ENCODE assay signal across 11 cellular contexts in the genomic region with DNA sequence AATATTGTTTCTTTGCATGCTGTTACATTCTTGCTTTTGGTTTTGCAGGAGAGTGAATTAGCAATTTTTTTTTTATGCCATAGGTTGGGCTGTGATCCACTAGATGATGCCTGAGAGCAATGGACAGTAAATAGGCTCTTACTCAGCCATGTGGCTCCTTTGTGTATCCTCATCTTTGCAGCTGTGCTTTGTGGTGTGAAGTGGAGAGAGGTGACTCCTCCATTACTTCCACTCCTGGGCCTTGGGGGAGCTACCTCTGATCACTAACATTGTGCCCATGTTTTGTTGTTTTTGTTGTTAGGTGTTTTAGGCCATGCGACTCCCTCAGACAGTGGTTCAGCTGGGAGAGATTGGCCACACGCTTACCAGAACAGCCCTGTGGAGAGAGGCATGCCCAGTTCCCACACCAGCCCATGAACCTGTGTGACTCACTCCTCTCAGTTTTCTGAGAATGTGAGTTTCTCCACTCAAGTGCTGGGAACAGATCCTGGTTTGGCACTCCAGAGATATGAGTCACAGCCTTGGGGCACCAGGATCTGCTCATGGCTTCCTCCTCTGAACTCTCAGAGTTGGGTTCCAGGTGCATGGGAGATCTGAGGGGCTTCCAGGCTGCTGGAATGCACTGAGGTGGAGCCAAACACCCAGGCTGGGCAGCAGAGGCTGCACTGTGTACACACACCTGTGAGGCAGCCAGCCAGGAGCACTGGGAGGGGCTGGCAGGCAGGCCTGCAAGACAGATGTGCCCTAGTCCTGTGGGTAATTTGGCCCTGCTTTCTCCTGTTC.
DNase-seq lines count a peak whose midpoint lies in the region; ATAC-seq, FAIRE-seq and TF ChIP-seq lines count a peak whose summit lies in the region.
"Had no signal": no experiment of that assay in that cellular context is flagged by ENCODE, and none has a peak within 500 bp of the region (broad histone marks: within the 10 kb centered on the region; RNA-seq: fewer than 3 reads in every experiment).

No MANE protein-coding gene starts in this region.

- H3K23ac ChIP-seq in H1 (ENCODE audit: insufficient read length), result no peak overlapping the region

- no peak overlapping the region for H3K4me3 ChIP-seq in BE2C (ENCODE audit: low read depth, low read length)
- no peak overlapping the region for H3K4me3 ChIP-seq in MM.1S (ENCODE audit: low read length)
- no peak overlapping the region for H3K4me3 ChIP-seq in H1 (ENCODE audit: extremely low read depth in 1 of 4, insufficient read depth in 2 of 4, low read depth in 3 of 4, low read length in 4 of 4)
- H3K4me3 ChIP-seq in mucosa of descending colon, result no peak overlapping the region

- H3K79me2 ChIP-seq in MM.1S (ENCODE audit: low read length) (no peaks in the 10 kb centered on the region), H1 (ENCODE audit: control insufficient read depth in 1 of 2, insufficient read depth in 2 of 2, low read length in 2 of 2) (no peaks in the 10 kb centered on the region)

- no peak overlapping the region for H4K5ac ChIP-seq in H1 (ENCODE audit: insufficient read length, low read depth, low read length)

- CTCF ChIA-PET in H1 (lab: Charles Lee; ENCODE audit: partially characterized antibody), result interaction anchor here (0.6 to 1.2 kb wide), 4 partner anchors 10 to 66 kb away, joined by 3 to 5 read pairs (median 4); no protein-coding TSS in a partner anchor

- H2AK5ac ChIP-seq in H1 (ENCODE audit: low read depth, low read length), result peak overlapping the region; percentile 75; the same call in 1 of the 2 replicates

- no peak for TF ChIP-seq POLR2A in H1 (IDR thresholded peaks at IDR 0.05; ENCODE audit: control extremely low read depth in 1 of 2, low read depth in 2 of 2, low read length in 2 of 2)

- H3K18ac ChIP-seq in H1 (ENCODE audit: extremely low read depth, low read length), result no peak overlapping the region

- no peak overlapping the region for H3K4me3 Mint-ChIP-seq in activated T-cell treated with anti-CD3 and anti-CD28 coated beads, Interleukin-2, amount 50 U/mL, for 4 hours
- H3K4me3 Mint-ChIP-seq: endodermal cell had no signal

- no peak overlapping the region for H2BK12ac ChIP-seq in H1 (ENCODE audit: low read depth, low read length)

- no peak overlapping the region for H2BK120ac ChIP-seq in H1 (replicated peaks; ENCODE audit: low read depth, low read length)

- H3K27me3 Mint-ChIP-seq in activated T-cell treated with anti-CD3 and anti-CD28 coated beads, Interleukin-2, amount 50 U/mL, for 4 hours (ENCODE audit: low read depth), result no peaks in the 10 kb centered on the region

- no peak overlapping the region for H3K27ac ChIP-seq in MM.1S (ENCODE audit: low read length)
- H3K27ac ChIP-seq in H1 (ENCODE audit: low read depth, low read length), result peak overlapping the region; percentile 40; the same call in 1 of the 2 replicates

- no peaks in the 10 kb centered on the region for H3F3A ChIP-seq in MM.1S (ENCODE audit: insufficient read depth, low read length)

- no peak overlapping the region for H2BK20ac ChIP-seq in H1 (ENCODE audit: low read length)

- H3K4ac ChIP-seq in H1 (replicated peaks; ENCODE audit: insufficient read length, low read depth, low read length), result no peak overlapping the region

- no peak for TF ChIP-seq CTCF in BE2C (IDR thresholded peaks at IDR 0.05; ENCODE audit: low read depth, low read length)
- TF ChIP-seq CTCF in MM.1S (IDR thresholded peaks at IDR 0.05; ENCODE audit: low read length), result no peak
- no peak for TF ChIP-seq CTCF in H1 (IDR thresholded peaks at IDR 0.05; ENCODE audit: control extremely low read depth in 1 of 3, insufficient read depth in 1 of 3, low read depth in 1 of 3, low read length in 3 of 3)
- TF ChIP-seq CTCF in mucosa of descending colon (IDR thresholded peaks at IDR 0.05), result no peak

- H2BK5ac ChIP-seq in H1 (ENCODE audit: low read depth, low read length), result no peak overlapping the region

- H3K36me3 Mint-ChIP-seq in activated T-cell treated with anti-CD3 and anti-CD28 coated beads, Interleukin-2, amount 50 U/mL, for 4 hours (ENCODE audit: insufficient read depth), result no peaks in the 10 kb centered on the region

- TF ChIP-seq RAD21 in H1 (IDR thresholded peaks at IDR 0.05 in 1 of 2, conservative IDR thresholded peaks at IDR 0.05 in 1 of 2; ENCODE audit: low read depth in 2 of 2, low read length in 2 of 2), result no peak

- no peaks in the 10 kb centered on the region for H3K4me1 Mint-ChIP-seq in activated T-cell treated with anti-CD3 and anti-CD28 coated beads, Interleukin-2, amount 50 U/mL, for 4 hours (ENCODE audit: low read depth)

- DNase-seq in BE2C (peak; percentile 9), MM.1S (peak; percentile 33), H1 (ENCODE audit: low read depth in 1 of 2, low spot score in 2 of 2) (no peak), mucosa of descending colon (peak; percentile 3 to 57 (median 55)), cerebellar nuclear complex (lab: John Stamatoyannopoulos, UW) (no peak)
- DNase-seq in activated T-cell treated with anti-CD3 and anti-CD28 coated beads, Interleukin-2, amount 50 U/mL, for 4 hours, result no peak
- no peak for DNase-seq in activated CD8-positive, alpha-beta memory T cell treated with anti-CD3 and anti-CD28 coated beads for 24 hours
- DNase-seq: activated CD8-positive, alpha-beta memory T cell treated with anti-CD3 and anti-CD28 coated beads, Interleukin-2, amount 50 U/mL, for 48 hours; endodermal cell; MV-4-11 had no signal

- H4K20me1 ChIP-seq in MM.1S (ENCODE audit: insufficient read depth, low read length) (no peaks in the 10 kb centered on the region), H1 (replicated peaks in 1 of 2; ENCODE audit: control insufficient read depth in 1 of 2, insufficient read depth in 2 of 2, low read length in 2 of 2) (no peaks in the 10 kb centered on the region)

- POLR2A ChIA-PET in H1 (lab: Charles Lee; ENCODE audit: partially characterized antibody), result no interaction called here

- H3K56ac ChIP-seq in H1 (replicated peaks; ENCODE audit: insufficient read length, low read depth, low read length), result no peak overlapping the region

- H3K14ac ChIP-seq in H1 (ENCODE audit: insufficient read length), result no peak overlapping the region

- FAIRE-seq in H1 (lab: Jason Lieb, UNC), result no peak

- no peaks in the 10 kb centered on the region for H3K9me2 ChIP-seq in MM.1S (replicated peaks; ENCODE audit: insufficient read depth, low read length)

- H2AFZ ChIP-seq in MM.1S (ENCODE audit: low read length) (no peak overlapping the region), H1 (ENCODE audit: low read length) (peak overlapping the region; percentile 8; the same call in 1 of the 2 replicates)

- no peak overlapping the region for H4K91ac ChIP-seq in H1 (replicated peaks; ENCODE audit: insufficient read length, low read length)

- peaks cover 15% of the 10 kb centered on the region for H3K9me3 Mint-ChIP-seq in activated T-cell treated with anti-CD3 and anti-CD28 coated beads, Interleukin-2, amount 50 U/mL, for 4 hours

- no peak overlapping the region for H4K8ac ChIP-seq in H1 (ENCODE audit: extremely low read depth, insufficient read depth, low read length)

- 81% methylated on average over 2 of the region's 2 CpGs; no CpG with 5 or more reads in 1 of the 2 experiments for WGBS in H1 (ENCODE audit: extremely low coverage in 1 of 2, insufficient coverage in 1 of 2, insufficient read length in 1 of 2, insufficient replicate concordance in 2 of 2, low coverage in 1 of 2, low lambda C conversion rate in 2 of 2, missing lambda C conversion rate in 1 of 2), 2 experiments

- H2BK15ac ChIP-seq in H1 (ENCODE audit: low read length), result no peak overlapping the region

- H3K27me3 ChIP-seq in BE2C (no peaks in the 10 kb centered on the region), MM.1S (replicated peaks; ENCODE audit: insufficient read depth, low read length) (no peaks in the 10 kb centered on the region), H1 (replicated peaks in 1 of 4; ENCODE audit: control insufficient read depth in 3 of 4, extremely low read depth in 1 of 4, insufficient read depth in 3 of 4, low read length in 3 of 4) (no peaks in the 10 kb centered on the region)

- H3K23me2 ChIP-seq in H1 (ENCODE audit: low read depth, low read length), result 0 out of 2 replicates have a peak, but pooled peaks cover 2% of the 10 kb centered on the region

- H3K79me1 ChIP-seq in H1 (ENCODE audit: low read depth, low read length), result no peaks in the 10 kb centered on the region

- H3K36me3 ChIP-seq in BE2C, result no peaks in the 10 kb centered on the region
- no peaks in the 10 kb centered on the region for H3K36me3 ChIP-seq in MM.1S (replicated peaks; ENCODE audit: insufficient read depth, low read length)
- H3K36me3 ChIP-seq in H1 (ENCODE audit: control insufficient read depth in 2 of 4, insufficient read depth in 4 of 4, low read length in 3 of 4), result no peaks in the 10 kb centered on the region
- no peaks in the 10 kb centered on the region for H3K36me3 ChIP-seq in mucosa of descending colon (ENCODE audit: low read depth)

- H3K9me3 ChIP-seq in BE2C (no peaks in the 10 kb centered on the region), MM.1S (replicated peaks; ENCODE audit: insufficient read depth, low read length) (no peaks in the 10 kb centered on the region), H1 (ENCODE audit: insufficient read depth in 2 of 2, low read depth in 1 of 2, low read length in 1 of 2) (0 out of 4 replicates have a peak, but pooled peaks cover 0 to 3% of the 10 kb centered on the region in 2 experiments), mucosa of descending colon (no peaks in the 10 kb centered on the region)

- ATAC-seq in mucosa of descending colon (peak; percentile 88), GM21526 (IDR thresholded peaks at IDR 0.05; ENCODE audit: low FRiP score, unreplicated experiment) (no peak)
- no peak for ATAC-seq in activated T-cell treated with anti-CD3 and anti-CD28 coated beads, Interleukin-2, amount 50 U/mL, for 4 hours

- H3K9ac ChIP-seq in MM.1S (ENCODE audit: low read length) (no peak overlapping the region), H1 (replicated peaks in 1 of 4; ENCODE audit: extremely low read depth in 1 of 4, low read depth in 3 of 4, low read length in 3 of 4) (no peak overlapping the region)

- H3K4me1 ChIP-seq in BE2C, result no peaks in the 10 kb centered on the region
- H3K4me1 ChIP-seq in MM.1S (ENCODE audit: low read length), result no peaks in the 10 kb centered on the region
- H3K4me1 ChIP-seq in H1 (replicated peaks in 1 of 4; ENCODE audit: control insufficient read depth in 3 of 4, insufficient read depth in 4 of 4, low read length in 3 of 4), result no peaks in the 10 kb centered on the region
- H3K4me1 ChIP-seq in mucosa of descending colon (ENCODE audit: low read depth), result no peaks in the 10 kb centered on the region

- intact Hi-C loops in mucosa of descending colon (cut with DNase I, micrococcal nuclease), result no loop called here

- no peak for TF ChIP-seq EP300 in H1 (IDR thresholded peaks at IDR 0.05; ENCODE audit: borderline replicate concordance in 1 of 2, low read depth in 2 of 2, low read length in 2 of 2)

- H3K4me2 ChIP-seq in MM.1S (ENCODE audit: low read depth, low read length) (no peak overlapping the region), H1 (ENCODE audit: insufficient read depth in 1 of 2, low read depth in 2 of 2, low read length in 2 of 2) (no peak overlapping the region)

TF ChIP-seq in H1, 55 proteins besides CTCF, POLR2A, EP300 and RAD21 (continues in another document):
- TF ChIP-seq CBX8 (IDR thresholded peaks at IDR 0.05; ENCODE audit: borderline replicate concordance, low read depth, low read length) (no peak), FOSL1 (IDR thresholded peaks at IDR 0.05; ENCODE audit: insufficient read depth, low read depth, low read length) (no peak), CHD2 (IDR thresholded peaks at IDR 0.05; ENCODE audit: low read length) (no peak)

Comparison
In these comparisons a context has a peak if more than half of its experiments do, and no peak if none do; other contexts are left out.
1. DNase-seq: peak in BE2C (single experiment), MM.1S (single experiment) and mucosa of descending colon (3 of 3); none in H1 (0 of 2), activated T-cell treated with anti-CD3 and anti-CD28 coated beads, Interleukin-2, amount 50 U/mL, for 4 hours (single experiment), cerebellar nuclear complex (0 of 2) and activated CD8-positive, alpha-beta memory T cell treated with anti-CD3 and anti-CD28 coated beads for 24 hours (single experiment).